ENCODE assay signal across 25 cellular contexts in the genomic region with DNA sequence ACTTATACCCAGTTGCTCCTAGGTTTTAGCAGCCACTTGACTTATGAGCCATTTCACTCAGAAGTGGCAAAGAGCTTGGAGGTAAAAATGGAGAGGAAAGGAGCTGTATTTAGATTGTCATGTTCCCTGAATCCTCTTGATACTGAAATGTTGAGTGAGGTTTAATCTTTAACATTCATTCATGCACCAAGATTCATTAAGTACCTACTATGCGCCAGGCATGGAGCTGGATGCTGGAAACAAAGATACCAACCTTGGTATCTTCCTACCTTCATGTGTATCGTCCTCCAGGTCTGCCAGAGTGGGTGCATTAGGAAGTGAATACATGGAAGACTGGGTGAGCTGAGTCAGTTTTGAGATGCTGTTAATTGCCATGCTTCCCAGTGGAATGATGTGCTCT.
"Had no signal": no experiment of that assay in that cellular context is flagged by ENCODE, and none has a peak within 500 bp of the region (broad histone marks: within the 10 kb centered on the region; RNA-seq: fewer than 3 reads in every experiment).

No MANE protein-coding gene starts in this region.

- FAIRE-seq: colon, endothelial cell of umbilical vein, frontal cortex, kidney had no signal

- H2AFZ ChIP-seq: hepatocyte had no signal

- H3K27me3 ChIP-seq: dorsolateral prefrontal cortex, esophagus muscularis mucosa, foreskin keratinocyte, gastroesophageal sphincter, heart left ventricle, hepatocyte had no signal

- H3K4me2 ChIP-seq: hepatocyte had no signal

- H3K4me3 ChIP-seq: coronary artery, dorsolateral prefrontal cortex, esophagus muscularis mucosa, gastroesophageal sphincter, heart left ventricle, hepatocyte, left ventricle myocardium inferior, lower lobe of right lung, mucosa of descending colon had no signal

- DNase-seq: dermis blood vessel endothelial cell; dorsolateral prefrontal cortex; effector CD4-positive, alpha-beta T cell; effector memory CD4-positive, alpha-beta T cell; foreskin keratinocyte; heart left ventricle; hypothalamus; immature natural killer cell; islet precursor cell; kidney; kidney glomerular epithelial cell; left colon; left ventricle myocardium inferior; lower lobe of right lung; mesenchymal stem cell; mucosa of descending colon; naive B cell had no signal

- ATAC-seq: foreskin keratinocyte, gastroesophageal sphincter, heart left ventricle, left colon, left lobe of liver, lower lobe of right lung, mucosa of descending colon had no signal

- H3K79me2 ChIP-seq: hepatocyte had no signal

- H3K9me3 ChIP-seq: esophagus muscularis mucosa, gastroesophageal sphincter, heart left ventricle, left ventricle myocardium inferior, lower lobe of right lung, mucosa of descending colon had no signal

- H3K27ac ChIP-seq: coronary artery, dorsolateral prefrontal cortex, esophagus muscularis mucosa, foreskin keratinocyte, gastroesophageal sphincter, heart left ventricle, hepatocyte, left ventricle myocardium inferior, lower lobe of right lung had no signal
